In genomic region chr5:25544652-25545249, GRCh38 we compare ENCODE assay signal across 9 cellular contexts.
DNase-seq lines count a peak whose midpoint lies in the region; ATAC-seq lines count a peak whose summit lies in the region.
"Had no signal": no experiment of that assay in that cellular context is flagged by ENCODE, and none has a peak within 500 bp of the region (broad histone marks: within the 10 kb centered on the region; RNA-seq: fewer than 3 reads in every experiment).

No MANE protein-coding gene starts in this region.

- DNase-seq in NCI-H2029 treated with DMSO at 0.1 percent for 48 hours (lab: John Stamatoyannopoulos, UW) (peak; percentile 3), NCI-H2029 (lab: John Stamatoyannopoulos, UW) (no peak), KBM-7 (peak; percentile 50), SK-N-DZ (ENCODE audit: low spot score) (peak; percentile 67), hippocampal formation (lab: John Stamatoyannopoulos, UW) (peak; percentile 4 to 11), NCI-H345 treated with DMSO at 0.1 percent for 48 hours (lab: John Stamatoyannopoulos, UW; ENCODE audit: unreplicated experiment) (no peak)
- DNase-seq in CD4-positive, alpha-beta memory T cell: no peak

- H3K9me3 Mint-ChIP-seq in CD4-positive, alpha-beta memory T cell: peaks cover 0 to 16% (median 0%) of the 10 kb centered on the region in 8 donors

- intact Hi-C loops in CD4-positive, alpha-beta memory T cell (cut with micrococcal nuclease): no loop called here

- no peak overlapping the region for H3K4me3 Mint-ChIP-seq in CD4-positive, alpha-beta memory T cell

- ATAC-seq in HG03139 (IDR thresholded peaks at IDR 0.05; ENCODE audit: unreplicated experiment): no peak

- H3K36me3 ChIP-seq in CD4-positive, alpha-beta memory T cell (ENCODE audit: insufficient read depth, low read length): no peaks in the 10 kb centered on the region
- H3K36me3 ChIP-seq: neutrophil had no signal

- POLR2A ChIA-PET in CD4-positive, alpha-beta memory T cell (lab: Charles Lee; ENCODE audit: partially characterized antibody): no interaction called here

- no peaks in the 10 kb centered on the region for H3K36me3 Mint-ChIP-seq in CD4-positive, alpha-beta memory T cell

- in situ Hi-C loops in KBM-7 (cut with MboI; ENCODE audit: low pct_unique_long_range_greater_than_20kb, low sequenced_read_pairs): no loop called here

- no peak overlapping the region for H3K27ac ChIP-seq in CD4-positive, alpha-beta memory T cell (ENCODE audit: low read depth, low read length)
- H3K27ac ChIP-seq: neutrophil had no signal

- H3K27ac Mint-ChIP-seq in CD4-positive, alpha-beta memory T cell: no peak overlapping the region

- CTCF ChIA-PET in CD4-positive, alpha-beta memory T cell (lab: Charles Lee; ENCODE audit: partially characterized antibody): no interaction called here

- H3K9me3 ChIP-seq in CD4-positive, alpha-beta memory T cell (ENCODE audit: control insufficient read depth in 1 of 2, low read length in 2 of 2): peaks cover 0 to 3% of the 10 kb centered on the region in 2 donors
- H3K9me3 ChIP-seq: neutrophil had no signal

- no peaks in the 10 kb centered on the region for H3K27me3 Mint-ChIP-seq in CD4-positive, alpha-beta memory T cell

- H3K4me1 Mint-ChIP-seq in CD4-positive, alpha-beta memory T cell: no peaks in the 10 kb centered on the region

- no peaks in the 10 kb centered on the region for H3K27me3 ChIP-seq in CD4-positive, alpha-beta memory T cell (ENCODE audit: insufficient read depth, low read length)
- H3K27me3 ChIP-seq: neutrophil had no signal

- H3K4me3 ChIP-seq in CD4-positive, alpha-beta memory T cell (ENCODE audit: low read length in 2 of 2): no peak overlapping the region

- no peaks in the 10 kb centered on the region for H3K4me1 ChIP-seq in CD4-positive, alpha-beta memory T cell (ENCODE audit: insufficient read depth, low read length)

Comparison
In these comparisons a context has a peak if more than half of its experiments do, and no peak if none do; other contexts are left out.
1. DNase-seq: peak in NCI-H2029 treated with DMSO at 0.1 percent for 48 hours (single experiment), KBM-7 (single experiment), SK-N-DZ (single experiment) and hippocampal formation (2 of 2); none in NCI-H2029 (single experiment), NCI-H345 treated with DMSO at 0.1 percent for 48 hours (single experiment) and CD4-positive, alpha-beta memory T cell (0 of 5).